18 cellular contexts compared by ENCODE assay signal in the genomic region with DNA sequence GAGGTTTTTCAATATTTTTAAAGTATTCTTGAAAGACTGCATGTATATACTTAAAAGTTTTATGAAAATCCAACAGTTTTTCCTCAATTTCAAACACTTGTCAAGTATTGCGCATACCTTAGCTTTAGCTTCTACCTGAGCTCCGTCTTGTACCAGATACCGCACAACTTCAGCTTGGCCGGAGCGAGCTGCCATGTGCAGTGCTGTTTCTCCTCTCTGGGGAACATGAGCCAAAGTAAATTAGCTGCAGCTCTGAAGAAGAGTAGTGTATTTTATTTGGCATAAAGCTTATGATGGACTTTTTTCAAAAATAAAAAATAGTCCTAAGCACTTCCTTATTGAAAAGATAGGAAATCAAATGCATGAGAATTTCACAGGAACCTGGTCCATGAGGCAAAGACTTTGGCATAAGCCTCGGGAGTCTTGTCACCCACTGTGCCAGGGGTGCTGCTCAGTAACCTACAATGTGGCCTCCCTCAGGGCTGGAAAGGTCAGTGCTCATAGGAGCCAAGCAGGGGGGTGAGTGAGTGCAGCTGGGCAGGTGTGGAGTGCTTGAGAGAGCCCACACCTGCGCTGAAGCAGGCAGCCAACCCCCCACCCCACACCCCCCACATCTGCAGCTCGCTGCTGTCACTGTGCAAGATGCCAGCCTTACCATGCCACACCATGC.
"Had no signal": no experiment of that assay in that cellular context is flagged by ENCODE, and none has a peak within 500 bp of the region (broad histone marks: within the 10 kb centered on the region; RNA-seq: fewer than 3 reads in every experiment).

No MANE protein-coding gene starts in this region.

- H3K27me3 ChIP-seq: ascending aorta, dorsolateral prefrontal cortex, gastroesophageal sphincter, hepatocyte, sigmoid colon, spleen, stomach, upper lobe of right lung had no signal

- H3K27ac ChIP-seq: ascending aorta, gastroesophageal sphincter, hepatocyte, prostate gland, sigmoid colon, spleen, stomach, thoracic aorta, upper lobe of right lung had no signal

- H3K36me3 ChIP-seq: ascending aorta, prostate gland, sigmoid colon, thoracic aorta had no signal

- DNase-seq: activated CD4-positive, alpha-beta T cell treated with anti-CD3 and anti-CD28 coated beads for 1 hour; activated CD4-positive, alpha-beta T cell treated with anti-CD3 and anti-CD28 coated beads, Interleukin-2, amount 50 U/mL, for 48 hours; activated naive CD4-positive, alpha-beta T cell treated with anti-CD3 and anti-CD28 coated beads for 36 hours; activated naive CD8-positive, alpha-beta T cell treated with anti-CD3 and anti-CD28 coated beads, Interleukin-2, amount 50 U/mL, for 24 hours; activated T-cell treated with anti-CD3 and anti-CD28 coated beads, Interleukin-2, amount 50 U/mL, for 1 hour; dorsolateral prefrontal cortex; endodermal cell; nucleus accumbens; sigmoid colon; spleen; stomach; upper lobe of right lung had no signal

- H3K4me1 ChIP-seq: gastroesophageal sphincter, sigmoid colon, spleen had no signal

- ATAC-seq: activated naive CD8-positive, alpha-beta T cell treated with anti-CD3 and anti-CD28 coated beads, Interleukin-2, amount 50 U/mL, for 24 hours; gastroesophageal sphincter; natural killer cell treated with Interleukin-12 subunit alpha and Interleukin-12 subunit beta and Interleukin-15 and Interleukin-18, amount 100 ng/mL, for 72 hours; upper lobe of right lung had no signal

- H3K4me3 ChIP-seq: ascending aorta, dorsolateral prefrontal cortex, gastroesophageal sphincter, hepatocyte, prostate gland, sigmoid colon, spleen, stomach, thoracic aorta, upper lobe of right lung had no signal

- H3K9me3 ChIP-seq: ascending aorta, gastroesophageal sphincter, prostate gland, sigmoid colon, spleen, stomach, thoracic aorta, upper lobe of right lung had no signal
